Comparison of ENCODE assay signal across 1 cellular context in genomic region chr14:96509457-96510090, GRCh38.
TF ChIP-seq lines count a peak whose summit lies in the region.

No MANE protein-coding gene starts in this region.

TF ChIP-seq in HEK293, 187 proteins besides CTCF, POLR2A, EP300 and RAD21 (continued from another document):
- peak; percentile 49; the same call in 1 of the 2 replicates for TF ChIP-seq PRDM10 (tag by site-specific recombination; IDR thresholded peaks at IDR 0.05)
- TF ChIP-seq SCRT1 (tag by site-specific recombination; IDR thresholded peaks at IDR 0.05; ENCODE audit: borderline replicate concordance): peak; percentile 80
- TF ChIP-seq SCRT2 (tag by site-specific recombination; IDR thresholded peaks at IDR 0.05): peak; percentile 93
TF ChIP-seq in HEK293: peak in this region for 4.
